In the genomic region with DNA sequence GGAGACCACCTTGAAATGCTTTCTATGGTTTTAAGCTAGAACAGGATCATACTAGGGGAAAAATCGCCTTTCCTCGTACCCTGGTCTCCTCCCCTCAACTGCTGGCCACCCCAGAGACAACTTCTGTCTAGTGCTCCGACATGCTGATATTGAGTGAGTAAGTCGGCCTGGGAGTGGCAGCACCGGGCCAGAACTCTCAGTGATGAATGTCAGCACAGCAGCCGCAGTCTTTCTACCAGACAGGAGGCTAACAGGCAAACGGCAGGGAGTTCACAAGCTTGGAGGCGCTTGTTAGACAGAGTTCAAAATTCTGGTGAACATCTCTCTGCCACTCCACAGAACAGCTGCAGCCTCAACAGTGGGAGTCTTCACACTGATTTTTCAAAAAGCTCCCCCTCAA, we compare ENCODE assay signal across 12 cellular contexts.
DNase-seq lines count a peak whose midpoint lies in the region; ATAC-seq and TF ChIP-seq lines count a peak whose summit lies in the region.
"Had no signal": no experiment of that assay in that cellular context is flagged by ENCODE, and none has a peak within 500 bp of the region (broad histone marks: within the 10 kb centered on the region; RNA-seq: fewer than 3 reads in every experiment).

No MANE protein-coding gene starts in this region.

- H3K27ac ChIP-seq in hepatocyte = no peak overlapping the region

- no peaks in the 10 kb centered on the region for H3K9me2 ChIP-seq in hepatocyte (replicated peaks; ENCODE audit: insufficient read depth)

- peak; percentile 3 for DNase-seq in GM12865 (ENCODE audit: low read depth)
- DNase-seq in cardiac fibroblast (ENCODE audit: low read depth in 2 of 2) = peak; percentile 29 to 35
- DNase-seq in hepatocyte (ENCODE audit: low spot score) = peak; percentile 31
- peak; percentile 50 for DNase-seq in renal cortical epithelial cell (ENCODE audit: low read depth)
- DNase-seq in stimulated activated CD8-positive, alpha-beta memory T cell treated with anti-CD3 and anti-CD28 coated beads, Interleukin-4, amount 100 ng/mL, for 48 hours = no peak
- DNase-seq in NCI-H2171 (lab: John Stamatoyannopoulos, UW) = no peak
- no peak for DNase-seq in activated T-helper 1 cell treated with anti-CD3 and anti-CD28 coated beads, Interleukin-12 subunit alpha, Interleukin-12 subunit beta, Interleukin-2, Interleukin-4 antibody, amounts not matched to agents 30 ng/mL and 10 ng/mL and 1 ng/mL, durations not matched to agents 14 hours and 24 hours and 36 hours (ENCODE audit: low spot score)
- DNase-seq: activated CD4-positive, alpha-beta T cell treated with anti-CD3 and anti-CD28 coated beads, Interleukin-2, amount 50 U/mL, for 1 hour; CD8-positive, alpha-beta memory T cell; NCI-H1092 treated with DMSO at 0.1 percent for 48 hours had no signal

- H3K27ac Mint-ChIP-seq in activated T-helper 1 cell treated with anti-CD3 and anti-CD28 coated beads, Interleukin-12 subunit alpha, Interleukin-12 subunit beta, Interleukin-2, Interleukin-4 antibody, amounts not matched to agents 30 ng/mL and 10 ng/mL and 1 ng/mL, durations not matched to agents 14 hours and 24 hours and 36 hours = no peak overlapping the region
- H3K27ac Mint-ChIP-seq: progenitor cell of endocrine pancreas had no signal

- H3K4me3 ChIP-seq in GM12865 (ENCODE audit: low read depth, low read length) (no peak overlapping the region), cardiac fibroblast (replicated peaks in 1 of 2; ENCODE audit: low read depth in 2 of 2, low read length in 2 of 2) (no peak overlapping the region), hepatocyte (no peak overlapping the region)

- H3K36me3 Mint-ChIP-seq in activated T-helper 1 cell treated with anti-CD3 and anti-CD28 coated beads, Interleukin-12 subunit alpha, Interleukin-12 subunit beta, Interleukin-2, Interleukin-4 antibody, amounts not matched to agents 30 ng/mL and 10 ng/mL and 1 ng/mL, durations not matched to agents 14 hours and 24 hours and 36 hours (ENCODE audit: low read depth) = no peaks in the 10 kb centered on the region
- H3K36me3 Mint-ChIP-seq: CD8-positive, alpha-beta memory T cell had no signal

- 56% methylated on average over 8 of the region's 8 CpGs for WGBS in hepatocyte (ENCODE audit: low lambda C conversion rate, missing lambda C conversion rate)

- no peak overlapping the region for H2AFZ ChIP-seq in hepatocyte

- intact Hi-C loops in activated T-helper 1 cell treated with anti-CD3 and anti-CD28 coated beads, Interleukin-12 subunit alpha, Interleukin-12 subunit beta, Interleukin-2, Interleukin-4 antibody, amounts not matched to agents 30 ng/mL and 10 ng/mL and 1 ng/mL, durations not matched to agents 14 hours and 24 hours and 36 hours (cut with micrococcal nuclease) = no loop called here

- H3K4me2 ChIP-seq in hepatocyte = no peak overlapping the region

- H3K27me3 Mint-ChIP-seq in activated T-helper 1 cell treated with anti-CD3 and anti-CD28 coated beads, Interleukin-12 subunit alpha, Interleukin-12 subunit beta, Interleukin-2, Interleukin-4 antibody, amounts not matched to agents 30 ng/mL and 10 ng/mL and 1 ng/mL, durations not matched to agents 14 hours and 24 hours and 36 hours (ENCODE audit: insufficient read depth) = no peaks in the 10 kb centered on the region

- no peaks in the 10 kb centered on the region for H4K20me1 ChIP-seq in hepatocyte (ENCODE audit: insufficient read depth, poor library complexity, severe bottlenecking)

- no peaks in the 10 kb centered on the region for H3K9me3 ChIP-seq in hepatocyte (ENCODE audit: low read depth)

- no peaks in the 10 kb centered on the region for H3K36me3 ChIP-seq in hepatocyte (replicated peaks; ENCODE audit: insufficient read depth, low read depth)

- H3K4me1 Mint-ChIP-seq in activated T-helper 1 cell treated with anti-CD3 and anti-CD28 coated beads, Interleukin-12 subunit alpha, Interleukin-12 subunit beta, Interleukin-2, Interleukin-4 antibody, amounts not matched to agents 30 ng/mL and 10 ng/mL and 1 ng/mL, durations not matched to agents 14 hours and 24 hours and 36 hours (ENCODE audit: low read depth) = no peaks in the 10 kb centered on the region
- H3K4me1 Mint-ChIP-seq: CD8-positive, alpha-beta memory T cell had no signal

- no peak overlapping the region for H3K4me3 Mint-ChIP-seq in activated T-helper 1 cell treated with anti-CD3 and anti-CD28 coated beads, Interleukin-12 subunit alpha, Interleukin-12 subunit beta, Interleukin-2, Interleukin-4 antibody, amounts not matched to agents 30 ng/mL and 10 ng/mL and 1 ng/mL, durations not matched to agents 14 hours and 24 hours and 36 hours
- H3K4me3 Mint-ChIP-seq: CD8-positive, alpha-beta memory T cell had no signal

- no peaks in the 10 kb centered on the region for H3K4me1 ChIP-seq in hepatocyte (ENCODE audit: insufficient read depth)

- no peak for TF ChIP-seq CTCF in GM12865 (IDR thresholded peaks at IDR 0.05; ENCODE audit: insufficient read depth, low read depth, low read length, missing control alignments)
- no peak for TF ChIP-seq CTCF in cardiac fibroblast (IDR thresholded peaks at IDR 0.05; ENCODE audit: low read depth, low read length)
- TF ChIP-seq CTCF in hepatocyte (IDR thresholded peaks at IDR 0.05; ENCODE audit: poor library complexity) = peak; percentile 19

- no peaks in the 10 kb centered on the region for H3K79me2 ChIP-seq in hepatocyte

- no peaks in the 10 kb centered on the region for H3K27me3 ChIP-seq in hepatocyte

- H3K9me3 Mint-ChIP-seq in activated T-helper 1 cell treated with anti-CD3 and anti-CD28 coated beads, Interleukin-12 subunit alpha, Interleukin-12 subunit beta, Interleukin-2, Interleukin-4 antibody, amounts not matched to agents 30 ng/mL and 10 ng/mL and 1 ng/mL, durations not matched to agents 14 hours and 24 hours and 36 hours = no peaks in the 10 kb centered on the region

- no peak for ATAC-seq in HG03354 (IDR thresholded peaks at IDR 0.05; ENCODE audit: poor library complexity, severe bottlenecking, unreplicated experiment)

Comparison
In these comparisons a context has a peak if more than half of its experiments do, and no peak if none do; other contexts are left out.
1. DNase-seq: peak in GM12865 (single experiment), cardiac fibroblast (2 of 2), hepatocyte (single experiment) and renal cortical epithelial cell (single experiment); none in stimulated activated CD8-positive, alpha-beta memory T cell treated with anti-CD3 and anti-CD28 coated beads, Interleukin-4, amount 100 ng/mL, for 48 hours (single experiment), NCI-H2171 (single experiment) and activated T-helper 1 cell treated with anti-CD3 and anti-CD28 coated beads, Interleukin-12 subunit alpha, Interleukin-12 subunit beta, Interleukin-2, Interleukin-4 antibody, amounts not matched to agents 30 ng/mL and 10 ng/mL and 1 ng/mL, durations not matched to agents 14 hours and 24 hours and 36 hours (single experiment).